In genomic region chr19:37220383-37220782, GRCh38 we compare ENCODE assay signal across 22 cellular contexts.
"Had no signal": no experiment of that assay in that cellular context is flagged by ENCODE, and none has a peak within 500 bp of the region (broad histone marks: within the 10 kb centered on the region; RNA-seq: fewer than 3 reads in every experiment).

No MANE protein-coding gene starts in this region.

- H3K27ac Mint-ChIP-seq: activated CD4-positive, alpha-beta memory T cell treated with anti-CD3 and anti-CD28 coated beads for 36 hours had no signal

- H3K4me3 Mint-ChIP-seq: activated CD4-positive, alpha-beta memory T cell treated with anti-CD3 and anti-CD28 coated beads for 36 hours had no signal

- H3K4me3 ChIP-seq: body of pancreas, lower lobe of right lung, mucosa of descending colon, ovary, prostate gland, SK-N-MC, spleen, thoracic aorta, upper lobe of left lung had no signal

- H3K27ac ChIP-seq: body of pancreas, lower lobe of right lung, neutrophil, ovary, prostate gland, SK-N-MC, spleen, thoracic aorta, upper lobe of left lung had no signal

- H3K27me3 Mint-ChIP-seq: activated CD4-positive, alpha-beta memory T cell treated with anti-CD3 and anti-CD28 coated beads for 36 hours; activated CD8-positive, alpha-beta memory T cell treated with anti-CD3 and anti-CD28 coated beads, Interleukin-2, amount 10 ng/mL, durations not matched to agents 7 days and 5 days had no signal

- H3K27me3 ChIP-seq: body of pancreas, neutrophil, ovary, spleen, upper lobe of left lung had no signal

- H3K9me3 ChIP-seq: prostate gland had no signal

- ATAC-seq: activated CD8-positive, alpha-beta memory T cell treated with anti-CD3 and anti-CD28 coated beads, Interleukin-2, amount 10 ng/mL, durations not matched to agents 7 days and 5 days; body of pancreas; left lobe of liver; lower lobe of right lung; mucosa of descending colon had no signal

- H3K36me3 ChIP-seq: ovary had no signal

- DNase-seq: activated CD4-positive, alpha-beta memory T cell treated with anti-CD3 and anti-CD28 coated beads for 36 hours; activated CD4-positive, alpha-beta T cell treated with anti-CD3 and anti-CD28 coated beads for 1 hour; activated CD8-positive, alpha-beta memory T cell treated with anti-CD3 and anti-CD28 coated beads, Interleukin-2, amount 10 ng/mL, durations not matched to agents 7 days and 5 days; activated naive CD4-positive, alpha-beta T cell; activated T-cell treated with anti-CD3 and anti-CD28 coated beads for 4 hours; body of pancreas; effector CD4-positive, alpha-beta T cell; erythroblast; lower lobe of right lung; mesendoderm; mucosa of descending colon; ovary; spleen; stimulated activated CD4-positive, alpha-beta T cell treated with anti-CD3 and anti-CD28 coated beads, Interleukin-4, amount 100 ng/mL, for 1 hour; stimulated activated naive CD4-positive, alpha-beta T cell treated with Interleukin-2 at 50 U/mL for 16 hours; T-helper 9 cell; upper lobe of left lung had no signal

- H3K4me1 ChIP-seq: prostate gland had no signal
